ENCODE assay signal across 28 cellular contexts in the genomic region with DNA sequence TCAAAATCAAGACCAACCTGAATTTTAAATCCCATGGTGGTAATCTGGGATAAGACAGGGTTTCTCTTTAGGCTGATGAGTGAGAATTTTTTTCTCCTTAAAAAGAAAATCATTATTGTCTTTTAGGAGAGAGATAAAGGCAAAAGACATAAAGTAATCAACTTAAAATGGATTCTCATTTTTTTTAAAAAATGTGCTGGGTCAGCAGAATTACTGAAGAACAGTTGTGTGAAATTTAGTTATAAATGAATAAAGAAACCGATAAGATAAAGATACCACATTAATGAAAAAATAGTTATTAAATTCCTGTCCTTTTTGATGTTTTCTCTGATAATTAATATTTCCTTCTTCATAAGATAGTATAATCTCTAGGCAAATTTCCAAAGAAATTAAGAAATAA.
"Had no signal": no experiment of that assay in that cellular context is flagged by ENCODE, and none has a peak within 500 bp of the region (broad histone marks: within the 10 kb centered on the region; RNA-seq: fewer than 3 reads in every experiment).

No MANE protein-coding gene starts in this region.

- H3K27me3 ChIP-seq: neural progenitor cell, ovary, testis, tibial artery, transverse colon, upper lobe of right lung, uterus had no signal

- H3K4me1 ChIP-seq: parathyroid adenoma, psoas muscle, spleen, suprapubic skin, testis, tibial artery, transverse colon, upper lobe of right lung, uterus had no signal

- H3K4me3 ChIP-seq: neural progenitor cell, ovary, psoas muscle, skin epidermis, smooth muscle cell, spleen, suprapubic skin, testis, tibial artery, transverse colon, upper lobe of right lung, uterus had no signal

- DNase-seq: natural killer cell; occipital lobe; ovary; posterior cingulate gyrus; psoas muscle; right cardiac atrium; spleen; stimulated activated CD4-positive, alpha-beta T cell treated with anti-CD3 and anti-CD28 coated beads, Interleukin-12 subunit alpha, Interleukin-12 subunit beta, amount 100 ng/mL, for 4 hours; stimulated activated CD4-positive, alpha-beta T cell treated with anti-CD3 and anti-CD28 coated beads, Interleukin-1b, Interleukin-23, amount 100 ng/mL, for 48 hours; stimulated activated CD4-positive, alpha-beta T cell treated with anti-CD3 and anti-CD28 coated beads, Interleukin-4, amount 100 ng/mL, for 1 hour; stimulated activated CD4-positive, alpha-beta T cell treated with anti-CD3 and anti-CD28 coated beads, Interleukin-4, amount 100 ng/mL, for 4 hours; stimulated activated CD8-positive, alpha-beta memory T cell treated with anti-CD3 and anti-CD28 coated beads, Interleukin-4, amount 100 ng/mL, for 48 hours; stimulated activated naive CD4-positive, alpha-beta T cell; stimulated activated naive CD8-positive, alpha-beta T cell treated with anti-CD3 and anti-CD28 coated beads, Interleukin-15, amount 100 ng/mL, for 72 hours; stimulated activated naive CD8-positive, alpha-beta T cell treated with anti-CD3 and anti-CD28 coated beads, Interleukin-15, Interleukin-2, amounts not matched to agents 100 U/mL and 50 U/mL, for 24 hours; substantia nigra; testis; tibial artery; transverse colon; upper lobe of right lung; uterus had no signal

- H3K4me2 ChIP-seq: neural progenitor cell, smooth muscle cell had no signal

- ATAC-seq: natural killer cell; psoas muscle; right cardiac atrium; sciatic nerve; stimulated activated memory B cell treated with anti-CD40 and anti-IgM and Interleukin-4, amounts not matched to agents 10 μg/mL and 1 μg/mL and 100 μg/mL, for 72 hours; stimulated activated naive CD8-positive, alpha-beta T cell treated with anti-CD3 and anti-CD28 coated beads, Interleukin-15, amount 100 ng/mL, for 72 hours; stimulated activated naive CD8-positive, alpha-beta T cell treated with anti-CD3 and anti-CD28 coated beads, Interleukin-15, Interleukin-2, amounts not matched to agents 100 U/mL and 50 U/mL, for 24 hours; upper lobe of right lung had no signal

- H3K27ac ChIP-seq: neural progenitor cell, ovary, parathyroid adenoma, psoas muscle, skin epidermis, spleen, suprapubic skin, testis, tibial artery, transverse colon, upper lobe of right lung, uterus had no signal

- H2AFZ ChIP-seq: neural progenitor cell, parathyroid adenoma had no signal

- H3K36me3 ChIP-seq: neural progenitor cell, ovary, spleen, suprapubic skin, tibial artery, transverse colon, upper lobe of right lung, uterus had no signal

- H3K9me3 ChIP-seq: ovary, psoas muscle, spleen, suprapubic skin, testis, tibial artery, transverse colon, upper lobe of right lung, uterus had no signal

- H3K9ac ChIP-seq: neural progenitor cell, parathyroid adenoma had no signal

- H3K79me2 ChIP-seq: parathyroid adenoma had no signal
